Comparison of ENCODE assay signal across 13 cellular contexts in genomic region chr10:125113661-125114388, GRCh38. TPM values are rescaled to one million over a fixed set of nuclear protein-coding genes. Genes with fewer than 3 reads are reported as not detected.
DNase-seq lines count a peak whose midpoint lies in the region; ATAC-seq, FAIRE-seq and TF ChIP-seq lines count a peak whose summit lies in the region.
"Had no signal": no experiment of that assay in that cellular context is flagged by ENCODE, and none has a peak within 500 bp of the region (broad histone marks: within the 10 kb centered on the region; RNA-seq: fewer than 3 reads in every experiment).

No MANE protein-coding gene starts in this region.

- peak; percentile 13 for DNase-seq in activated effector memory CD4-positive, alpha-beta T cell treated with anti-CD3 and anti-CD28 coated beads, Interleukin-2, amount 50 U/mL, for 16 hours
- no peak for DNase-seq in activated effector memory CD4-positive, alpha-beta T cell treated with Interleukin-2 at 50 U/mL for 16 hours
- DNase-seq in fibroblast of pulmonary artery (ENCODE audit: low read depth), result peak; percentile 32
- peak; percentile 22 for DNase-seq in non-pigmented ciliary epithelial cell (ENCODE audit: low read depth)
- DNase-seq in aorta, result peak in 1 of 2 donors; percentile 68
- DNase-seq in dedifferentiated amniotic fluid mesenchymal stem cell (ENCODE audit: extremely low spot score), result no peak
- DNase-seq in small intestine, result no peak
- DNase-seq: DMS53, islet precursor cell, NCI-H1417, nucleus accumbens had no signal

- H3K4me1 ChIP-seq in aorta (ENCODE audit: control insufficient read depth in 1 of 2, insufficient read depth in 2 of 2, low read length in 2 of 2), result peaks cover 3 to 5% of the 10 kb centered on the region in 2 donors
- H3K4me1 ChIP-seq in small intestine (ENCODE audit: control insufficient read depth in 2 of 2, insufficient read depth in 1 of 2, low read depth in 1 of 2, low read length in 1 of 2), result peaks cover 0 to 19% of the 10 kb centered on the region in 2 donors

- no peak for TF ChIP-seq CTCF in fibroblast of pulmonary artery (IDR thresholded peaks at IDR 0.05; ENCODE audit: low read length, missing control alignments)

- H3K27me3 ChIP-seq in aorta (ENCODE audit: control insufficient read depth in 1 of 2, insufficient read depth in 2 of 2, low read length in 1 of 2), result no peaks in the 10 kb centered on the region
- no peaks in the 10 kb centered on the region for H3K27me3 ChIP-seq in small intestine (ENCODE audit: control insufficient read depth in 2 of 2, insufficient read depth in 2 of 2, low read length in 2 of 2)

- H3K27ac ChIP-seq in aorta (ENCODE audit: low read depth in 1 of 2, low read length in 2 of 2), result no peak overlapping the region
- no peak overlapping the region for H3K27ac ChIP-seq in small intestine (ENCODE audit: low read depth in 1 of 2, low read length in 1 of 2)
- H3K27ac ChIP-seq: 22Rv1 had no signal

- intact Hi-C loops in aorta (cut with DNase I), result loop anchor here in 1 of 2 donors (5.0 kb wide), 1 partner anchor 38 kb away; no protein-coding TSS in a partner anchor

- no peak for FAIRE-seq in small intestine (lab: Jason Lieb, UNC)

- 11 to 12% methylated on average over 20 of the region's 20 CpGs for WGBS in aorta, 2 donors
- WGBS in small intestine, 3 donors, result 61 to 78% (median 75%) methylated on average over 20 of the region's 20 CpGs

- H3K9me3 ChIP-seq in aorta (ENCODE audit: control insufficient read depth, low read length) (no peaks in the 10 kb centered on the region), small intestine (ENCODE audit: control insufficient read depth, low read depth) (no peaks in the 10 kb centered on the region)

- no peaks in the 10 kb centered on the region for H3K36me3 ChIP-seq in aorta (ENCODE audit: control insufficient read depth in 1 of 2, insufficient read depth in 2 of 2, low read length in 1 of 2)
- peaks cover 0 to 6% of the 10 kb centered on the region in 2 donors for H3K36me3 ChIP-seq in small intestine (ENCODE audit: control insufficient read depth in 2 of 2, insufficient read depth in 2 of 2, low read length in 2 of 2)

- H3K4me3 ChIP-seq in fibroblast of pulmonary artery (replicated peaks; ENCODE audit: low read depth, low read length) (no peak overlapping the region), aorta (ENCODE audit: low read length in 2 of 2) (no peak overlapping the region), small intestine (ENCODE audit: low read depth in 1 of 2, low read length in 2 of 2) (no peak overlapping the region)

- peak; percentile 51 for ATAC-seq in aorta (ENCODE audit: low FRiP score)
- ATAC-seq in GM18867 (IDR thresholded peaks at IDR 0.05; ENCODE audit: unreplicated experiment), result no peak

RNA-seq across cellular contexts. Expression of gene CTBP2, which starts 46.5 kb away (rescaled TPM):
- total RNA-seq in aorta, result 10 to 100 TPM; 85.5 to 85.7 TPM
- 10 to 100 TPM; 32.4 to 51.9 TPM for polyA plus RNA-seq in aorta
- polyA plus RNA-seq in small intestine, result 10 to 100 TPM; 38.1 to 52.6 (median 45.6) TPM

Comparison
In these comparisons a context has a peak if more than half of its experiments do, and no peak if none do; other contexts are left out.
1. DNase-seq: peak in activated effector memory CD4-positive, alpha-beta T cell treated with anti-CD3 and anti-CD28 coated beads, Interleukin-2, amount 50 U/mL, for 16 hours (single experiment), fibroblast of pulmonary artery (single experiment) and non-pigmented ciliary epithelial cell (single experiment); none in activated effector memory CD4-positive, alpha-beta T cell treated with Interleukin-2 at 50 U/mL for 16 hours (single experiment), dedifferentiated amniotic fluid mesenchymal stem cell (single experiment) and small intestine (single experiment).